In genomic region chr17:83055911-83056582, GRCh38 we compare ENCODE assay signal across 10 cellular contexts. TPM values are rescaled to one million over a fixed set of nuclear protein-coding genes. Genes with fewer than 3 reads are reported as not detected.
DNase-seq lines count a peak whose midpoint lies in the region; ATAC-seq and TF ChIP-seq lines count a peak whose summit lies in the region.
"Had no signal": no experiment of that assay in that cellular context is flagged by ENCODE, and none has a peak within 500 bp of the region (broad histone marks: within the 10 kb centered on the region; RNA-seq: fewer than 3 reads in every experiment).

No MANE protein-coding gene starts in this region.

- BruUV-seq in mammary epithelial cell (replicated peaks; lab: Mats Ljungman, UMichigan) = no TSS peak

- H3K27ac Mint-ChIP-seq in CD8-positive, alpha-beta memory T cell = peak overlapping the region in 4 of 8 donors; percentile 26 to 60 (median 30)
- H3K27ac Mint-ChIP-seq: activated naive CD8-positive, alpha-beta T cell treated with anti-CD3 and anti-CD28 coated beads, Interleukin-2, amount 10 ng/mL, durations not matched to agents 7 days and 5 days had no signal

- CTCF ChIA-PET in mammary epithelial cell (lab: Charles Lee; ENCODE audit: low non-redundant PET) = no interaction called here
- CTCF ChIA-PET in CD8-positive, alpha-beta memory T cell (lab: Charles Lee) = no interaction called here

- in situ Hi-C loops in mammary epithelial cell (cut with MboI; ENCODE audit: low sequenced_read_pairs in 2 of 2) = no loop called here

- 42% methylated on average over 16 of the region's 16 CpGs for WGBS in mammary epithelial cell (ENCODE audit: low coverage, missing lambda C conversion rate)

- ATAC-seq in mucosa of descending colon = no peak
- no peak for ATAC-seq in HG03378 (IDR thresholded peaks at IDR 0.05; ENCODE audit: unreplicated experiment)
- ATAC-seq in HG03280 (IDR thresholded peaks at IDR 0.05; ENCODE audit: unreplicated experiment) = no peak
- no peak for ATAC-seq in HG02852 (IDR thresholded peaks at IDR 0.05; ENCODE audit: unreplicated experiment)

- H3K4me3 ChIP-seq in AG09309 (ENCODE audit: control insufficient read depth, low read depth, low read length) (peak overlapping the region; percentile 4), mammary epithelial cell (replicated peaks in 1 of 3; ENCODE audit: insufficient read depth in 1 of 3, low read depth in 2 of 3, low read length in 3 of 3) (no peak overlapping the region), mucosa of descending colon (no peak overlapping the region)
- no peak overlapping the region for H3K4me3 ChIP-seq in CD8-positive, alpha-beta memory T cell (ENCODE audit: low read length)
- H3K4me3 ChIP-seq: HAP-1 had no signal

- no peak for TF ChIP-seq CTCF in AG09309 (IDR thresholded peaks at IDR 0.05; ENCODE audit: control insufficient read depth, insufficient read depth, low read depth, low read length, missing control alignments)
- no peak for TF ChIP-seq CTCF in mammary epithelial cell (conservative IDR thresholded peaks at IDR 0.05 in 1 of 2, IDR thresholded peaks at IDR 0.05 in 1 of 2; ENCODE audit: extremely low read depth in 1 of 2, insufficient read depth in 1 of 2, low read depth in 1 of 2, low read length in 2 of 2)
- TF ChIP-seq CTCF in mucosa of descending colon (IDR thresholded peaks at IDR 0.05) = no peak

- POLR2A ChIA-PET in CD8-positive, alpha-beta memory T cell (lab: Charles Lee) = no interaction called here

- H3K79me2 ChIP-seq in mammary epithelial cell (ENCODE audit: insufficient read depth, low read length) = no peaks in the 10 kb centered on the region

- intact Hi-C loops in mammary epithelial cell (cut with micrococcal nuclease) (no loop called here), mucosa of descending colon (cut with DNase I, micrococcal nuclease) (no loop called here)

- H3K36me3 ChIP-seq in mammary epithelial cell (ENCODE audit: insufficient read depth, low read length) = no peaks in the 10 kb centered on the region
- no peaks in the 10 kb centered on the region for H3K36me3 ChIP-seq in mucosa of descending colon (ENCODE audit: low read depth)
- H3K36me3 ChIP-seq in CD8-positive, alpha-beta memory T cell (ENCODE audit: insufficient read depth, low read length) = no peaks in the 10 kb centered on the region
- H3K36me3 ChIP-seq: HAP-1 had no signal

- no peak overlapping the region for H3K9ac ChIP-seq in mammary epithelial cell (ENCODE audit: insufficient read depth, low read length)

- dilution Hi-C loops in mammary epithelial cell (cut with HindIII; ENCODE audit: low sequenced_read_pairs) = loop anchor here (5.0 kb wide), 1 partner anchor 76 kb away; no protein-coding TSS in a partner anchor

- H3K4me1 Mint-ChIP-seq in CD8-positive, alpha-beta memory T cell = peaks cover 11 to 26% (median 13%) of the 10 kb centered on the region in 3 donors

- H3K36me3 Mint-ChIP-seq in CD8-positive, alpha-beta memory T cell = no peaks in the 10 kb centered on the region
- H3K36me3 Mint-ChIP-seq: activated naive CD8-positive, alpha-beta T cell treated with anti-CD3 and anti-CD28 coated beads, Interleukin-2, amount 10 ng/mL, durations not matched to agents 7 days and 5 days had no signal

- H3K4me1 ChIP-seq in mammary epithelial cell (ENCODE audit: insufficient read depth, low read length) (peaks cover 13% of the 10 kb centered on the region), mucosa of descending colon (ENCODE audit: low read depth) (peaks cover 4% of the 10 kb centered on the region)
- H3K4me1 ChIP-seq in CD8-positive, alpha-beta memory T cell (ENCODE audit: insufficient read depth, low read length) = peaks cover 22% of the 10 kb centered on the region

- H3K27me3 ChIP-seq in mammary epithelial cell (ENCODE audit: insufficient read depth, low read length) = no peaks in the 10 kb centered on the region
- no peaks in the 10 kb centered on the region for H3K27me3 ChIP-seq in CD8-positive, alpha-beta memory T cell (ENCODE audit: insufficient read depth, low read length, poor library complexity, severe bottlenecking)

- no peaks in the 10 kb centered on the region for H4K20me1 ChIP-seq in mammary epithelial cell (ENCODE audit: insufficient read depth, low read length)

- peak; percentile 59 for DNase-seq in AG09309 (ENCODE audit: low read depth)
- DNase-seq in HT-29 (ENCODE audit: low spot score) = peak; percentile 71
- peak; percentile 62 for DNase-seq in mammary epithelial cell
- DNase-seq in mucosa of descending colon = peak in 2 of 3 donors; percentile 18 to 45
- no peak for DNase-seq in CD8-positive, alpha-beta memory T cell
- DNase-seq: activated naive CD8-positive, alpha-beta T cell treated with anti-CD3 and anti-CD28 coated beads, Interleukin-2, amount 10 ng/mL, durations not matched to agents 7 days and 5 days had no signal

- no peaks in the 10 kb centered on the region for H3K27me3 Mint-ChIP-seq in CD8-positive, alpha-beta memory T cell
- H3K27me3 Mint-ChIP-seq: activated naive CD8-positive, alpha-beta T cell treated with anti-CD3 and anti-CD28 coated beads, Interleukin-2, amount 10 ng/mL, durations not matched to agents 7 days and 5 days had no signal

- H3K4me2 ChIP-seq in mammary epithelial cell (ENCODE audit: insufficient read depth, low read depth, low read length) = no peak overlapping the region

- H3K27ac ChIP-seq in mammary epithelial cell (ENCODE audit: insufficient read depth, low read depth, low read length) = no peak overlapping the region
- no peak overlapping the region for H3K27ac ChIP-seq in CD8-positive, alpha-beta memory T cell (ENCODE audit: low read depth, low read length)

- H3K9me3 ChIP-seq in mammary epithelial cell (replicated peaks; ENCODE audit: insufficient read depth, low read length) (no peaks in the 10 kb centered on the region), mucosa of descending colon (no peaks in the 10 kb centered on the region)
- no peaks in the 10 kb centered on the region for H3K9me3 ChIP-seq in CD8-positive, alpha-beta memory T cell (ENCODE audit: low read length)
- H3K9me3 ChIP-seq: HAP-1 had no signal

- no peak overlapping the region for H2AFZ ChIP-seq in mammary epithelial cell (ENCODE audit: low read depth, low read length)

- H3K9me3 Mint-ChIP-seq in CD8-positive, alpha-beta memory T cell = no peaks in the 10 kb centered on the region
- H3K9me3 Mint-ChIP-seq: activated naive CD8-positive, alpha-beta T cell treated with anti-CD3 and anti-CD28 coated beads, Interleukin-2, amount 10 ng/mL, durations not matched to agents 7 days and 5 days had no signal

- H3K4me3 Mint-ChIP-seq in CD8-positive, alpha-beta memory T cell = no peak overlapping the region
- H3K4me3 Mint-ChIP-seq: activated naive CD8-positive, alpha-beta T cell treated with anti-CD3 and anti-CD28 coated beads, Interleukin-2, amount 10 ng/mL, durations not matched to agents 7 days and 5 days had no signal

RNA-seq across cellular contexts. Expression of gene METRNL, which starts 23.4 kb away (rescaled TPM):
- 143 and 203 TPM in 2 replicates for total RNA-seq in HT-29 (2014; rRNA removed; shearing (Covaris generic))
- total RNA-seq in mammary epithelial cell (1 to 10 TPM; 2.5 to 9.6 TPM), mucosa of descending colon (100 to 1,000 TPM in 2 of 3 donors, 10 to 100 TPM in 1; 78.6 to 134 (median 116) TPM)
- polyA plus RNA-seq in mammary epithelial cell = 4.7 TPM
- 1.1 TPM for polyA minus RNA-seq in mammary epithelial cell
- 10 to 100 TPM; 22.3 to 22.9 TPM for total RNA-seq in CD8-positive, alpha-beta memory T cell
- 2.6 TPM for polyA plus RNA-seq in CD8-positive, alpha-beta memory T cell

Comparison
In these comparisons a context has a peak if more than half of its experiments do, and no peak if none do; other contexts are left out.
1. DNase-seq: peak in AG09309 (single experiment), HT-29 (single experiment), mammary epithelial cell (single experiment) and mucosa of descending colon (2 of 3); none in CD8-positive, alpha-beta memory T cell (0 of 5).